Comparison of ENCODE assay signal across 22 cellular contexts in genomic region chr2:125696573-125696972, GRCh38.
A peak's percentile ranks its signal among the peaks of the same experiment; 100 is the strongest.
DNase-seq lines count a peak whose midpoint lies in the region; TF ChIP-seq lines count a peak whose summit lies in the region.
"Had no signal": no experiment of that assay in that cellular context is flagged by ENCODE, and none has a peak within 500 bp of the region (broad histone marks: within the 10 kb centered on the region; RNA-seq: fewer than 3 reads in every experiment).

No MANE protein-coding gene starts in this region.

- TF ChIP-seq CTCF in breast epithelium (IDR thresholded peaks at IDR 0.05), result no peak

- H3K27ac ChIP-seq in breast epithelium, result peak overlapping the region; percentile 32 to 55
- H3K27ac ChIP-seq: 22Rv1, spleen had no signal

- no peak overlapping the region for H3K4me3 ChIP-seq in breast epithelium
- H3K4me3 ChIP-seq: lung, spleen had no signal

- no peaks in the 10 kb centered on the region for H3K27me3 ChIP-seq in breast epithelium
- H3K27me3 ChIP-seq: spleen had no signal

- H3K4me1 ChIP-seq in breast epithelium, result no peaks in the 10 kb centered on the region
- H3K4me1 ChIP-seq: Caco-2, spleen had no signal

- DNase-seq in NCI-H1092 treated with DMSO at 0.1 percent for 48 hours (lab: John Stamatoyannopoulos, UW) (peak; percentile 25), NCI-H1092 (lab: John Stamatoyannopoulos, UW) (no peak), NCI-H345 (lab: John Stamatoyannopoulos, UW) (peak; percentile 80), breast epithelium (ENCODE audit: low spot score in 2 of 2) (peak; percentile 40 to 59), superior temporal gyrus (ENCODE audit: extremely low spot score) (peak; percentile 3), hepatic stellate cell (ENCODE audit: low spot score) (no peak), T-helper 1 cell (no peak)
- no peak for DNase-seq in activated CD8-positive, alpha-beta memory T cell treated with anti-CD3 and anti-CD28 coated beads for 24 hours
- DNase-seq: activated CD4-positive, alpha-beta T cell treated with anti-CD3 and anti-CD28 coated beads, Interleukin-2, amount 10 ng/mL, durations not matched to agents 7 days and 5 days; activated CD8-positive, alpha-beta memory T cell treated with anti-CD3 and anti-CD28 coated beads, Interleukin-2, amount 50 U/mL, for 4 hours; Caco-2; EL; hypothalamus; NCI-H1436; NCI-H226; nucleus accumbens; retina; spleen; stimulated activated CD4-positive, alpha-beta T cell treated with anti-CD3 and anti-CD28 coated beads, Interleukin-4, amount 100 ng/mL, for 24 hours; stimulated activated naive CD8-positive, alpha-beta T cell treated with anti-CD3 and anti-CD28 coated beads, Interleukin-15, amount 100 ng/mL, for 72 hours had no signal

- no peaks in the 10 kb centered on the region for H3K9me3 ChIP-seq in breast epithelium
- H3K9me3 ChIP-seq: Caco-2, spleen had no signal

- intact Hi-C loops in breast epithelium (cut with DNase I; ENCODE audit: low total_unique reads), result no loop called here

- TF ChIP-seq POLR2A in breast epithelium (IDR thresholded peaks at IDR 0.05), result no peak

- no peaks in the 10 kb centered on the region for H3K36me3 ChIP-seq in breast epithelium
- H3K36me3 ChIP-seq: spleen had no signal

Comparison
In these comparisons a context has a peak if more than half of its experiments do, and no peak if none do; other contexts are left out.
1. DNase-seq: peak in NCI-H1092 treated with DMSO at 0.1 percent for 48 hours (single experiment), NCI-H345 (single experiment), breast epithelium (2 of 2) and superior temporal gyrus (single experiment); none in NCI-H1092 (single experiment), hepatic stellate cell (single experiment), T-helper 1 cell (0 of 5) and activated CD8-positive, alpha-beta memory T cell treated with anti-CD3 and anti-CD28 coated beads for 24 hours (single experiment).